In genomic region chr3:61562810-61563613, GRCh38 we compare ENCODE assay signal across 9 cellular contexts. TPM values are rescaled to one million over a fixed set of nuclear protein-coding genes. Genes with fewer than 3 reads are reported as not detected.
DNase-seq lines count a peak whose midpoint lies in the region; ATAC-seq and TF ChIP-seq lines count a peak whose summit lies in the region.
"Had no signal": no experiment of that assay in that cellular context is flagged by ENCODE, and none has a peak within 500 bp of the region (broad histone marks: within the 10 kb centered on the region; RNA-seq: fewer than 3 reads in every experiment).

No MANE protein-coding gene starts in this region.

- DNase-seq in NCI-H2171 treated with DMSO at 0.1 percent for 48 hours (lab: John Stamatoyannopoulos, UW), result peak; percentile 10
- DNase-seq in NCI-H2171 (lab: John Stamatoyannopoulos, UW), result no peak
- DNase-seq in WERI-Rb-1, result peak; percentile 35
- peak; percentile 24 to 41 for DNase-seq in heart right ventricle
- DNase-seq in prostate gland (ENCODE audit: low spot score), result no peak

- H3K9me3 ChIP-seq in WERI-Rb-1 (ENCODE audit: severe bottlenecking) (peaks cover 9% of the 10 kb centered on the region), heart right ventricle (peaks cover 0 to 10% (median 7%) of the 10 kb centered on the region in 11 donors), prostate gland (no peaks in the 10 kb centered on the region)

- TF ChIP-seq CTCF in WERI-Rb-1 (IDR thresholded peaks at IDR 0.05; ENCODE audit: low read depth, low read length) (no peak), heart right ventricle (IDR thresholded peaks at IDR 0.05) (no peak), prostate gland (IDR thresholded peaks at IDR 0.05) (no peak)

- 0 to 1% methylated on average over 44 to 54 of the region's 54 CpGs for WGBS in heart right ventricle, 2 donors
- WGBS in prostate gland, result 1% methylated on average over 47 of the region's 54 CpGs

- H3K36me3 ChIP-seq in WERI-Rb-1 (peaks cover 27% of the 10 kb centered on the region), heart right ventricle (no peaks in the 10 kb centered on the region), prostate gland (no peaks in the 10 kb centered on the region)

- H3K4me1 ChIP-seq in heart right ventricle (peaks cover 5 to 52% (median 30%) of the 10 kb centered on the region in 9 donors), prostate gland (replicated peaks) (no peaks in the 10 kb centered on the region)

- H3K27ac ChIP-seq in WERI-Rb-1, result peak overlapping the region; percentile 73
- H3K27ac ChIP-seq in heart right ventricle, result peak overlapping the region; percentile 89 to 99 (median 97)
- peak overlapping the region; percentile 71 to 92 for H3K27ac ChIP-seq in prostate gland

- H3K4me3 ChIP-seq in WERI-Rb-1 (ENCODE audit: low read depth, low read length) (peak overlapping the region; percentile 75), heart right ventricle (peak overlapping the region; percentile 73 to 96 (median 90)), prostate gland (peak overlapping the region; percentile 73 to 75)

- ATAC-seq in heart right ventricle (peak in 6 of 8 donors; percentile 3 to 9 (median 5)), GM19351 (IDR thresholded peaks at IDR 0.05; ENCODE audit: unreplicated experiment) (no peak), GM19328 (IDR thresholded peaks at IDR 0.05; ENCODE audit: unreplicated experiment) (no peak), HG02884 (IDR thresholded peaks at IDR 0.05; ENCODE audit: unreplicated experiment) (no peak)

- no peak for TF ChIP-seq POLR2A in prostate gland (IDR thresholded peaks at IDR 0.05)

- intact Hi-C loops in heart right ventricle (cut with DNase I) (loop anchor here (2.0 to 10.0 kb wide), 18 partner anchors 102 to 626 kb away; no protein-coding TSS in a partner anchor), prostate gland (cut with DNase I) (loop anchor here (2.0 to 5.0 kb wide), 4 partner anchors 299 to 626 kb away; no protein-coding TSS in a partner anchor)

- H3K27me3 ChIP-seq in WERI-Rb-1 (ENCODE audit: insufficient read depth, low read depth, severe bottlenecking) (no peaks in the 10 kb centered on the region), heart right ventricle (peaks cover 0 to 72% (median 0%) of the 10 kb centered on the region in 7 donors), prostate gland (replicated peaks; ENCODE audit: insufficient read depth) (no peaks in the 10 kb centered on the region)

RNA-seq across cellular contexts. Expression of gene PTPRG, which starts 1.6 kb away (rescaled TPM):
- 10 to 100 TPM; 25.8 to 38.3 (median 33.1) TPM for total RNA-seq in heart right ventricle
- 10 to 100 TPM; 10.1 to 10.5 TPM for polyA plus RNA-seq in heart right ventricle
- total RNA-seq in prostate gland, result 10 to 100 TPM; 22.0 to 78.6 TPM
- total RNA-seq: CD4-positive, CD25-positive, alpha-beta regulatory T cell had no signal
- polyA plus RNA-seq: CD4-positive, CD25-positive, alpha-beta regulatory T cell had no signal

Comparison
In these comparisons a context has a peak if more than half of its experiments do, and no peak if none do; other contexts are left out.
1. DNase-seq: peak in NCI-H2171 treated with DMSO at 0.1 percent for 48 hours (single experiment), WERI-Rb-1 (single experiment) and heart right ventricle (2 of 2); none in NCI-H2171 (single experiment) and prostate gland (single experiment).
2. ATAC-seq: peak in heart right ventricle (6 of 8); none in GM19351 (single experiment), GM19328 (single experiment) and HG02884 (single experiment).
3. Peak in every context shown above with its lines, with median percentiles within 50 percentile points of each other: H3K27ac ChIP-seq and H3K4me3 ChIP-seq.